35 cellular contexts compared by ENCODE assay signal in the genomic region with DNA sequence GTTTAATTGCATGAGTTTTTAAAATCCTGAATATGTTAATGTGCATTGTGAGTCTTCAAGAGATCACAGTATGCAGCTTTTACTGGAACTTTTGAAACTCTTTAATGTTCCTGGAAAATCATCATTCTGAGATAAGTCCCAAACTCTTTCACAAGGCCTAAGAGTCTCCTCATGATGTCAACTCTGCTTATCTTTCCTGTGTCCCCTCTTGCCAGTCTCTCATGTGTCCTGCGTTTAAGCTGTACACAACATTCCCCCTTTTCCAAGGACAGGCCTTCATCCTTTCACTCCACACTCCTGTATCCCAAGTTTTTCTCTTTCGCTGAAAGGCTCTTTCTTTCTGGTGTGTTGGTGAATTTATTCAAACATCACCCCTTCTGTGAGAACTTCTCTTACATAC.
"Had no signal": no experiment of that assay in that cellular context is flagged by ENCODE, and none has a peak within 500 bp of the region (broad histone marks: within the 10 kb centered on the region; RNA-seq: fewer than 3 reads in every experiment).

No MANE protein-coding gene starts in this region.

- H3K27ac ChIP-seq: KMS-11 had no signal

- DNase-seq: Karpas-422, Kasumi-1, MG63, MM.1S, MV-4-11, NCI-H1048, NCI-H1092, NCI-H1092 treated with DMSO at 0.1 percent for 48 hours, NCI-H1105, NCI-H1105 treated with DMSO at 0.1 percent for 48 hours, NCI-H1417, NCI-H1417 treated with DMSO at 0.1 percent for 48 hours, NCI-H1436, NCI-H1436 treated with DMSO at 0.1 percent for 48 hours, NCI-H146, NCI-H1694, NCI-H1694 treated with DMSO at 0.1 percent for 48 hours, NCI-H187, NCI-H187 treated with DMSO at 0.1 percent for 48 hours, NCI-H1930, NCI-H2029, NCI-H2029 treated with DMSO at 0.1 percent for 48 hours, NCI-H2081, NCI-H2081 treated with DMSO at 0.1 percent for 48 hours, NCI-H2107, NCI-H2171, NCI-H2171 treated with DMSO at 0.1 percent for 48 hours, NCI-H2227 treated with DMSO at 0.1 percent for 48 hours, NCI-H226, NCI-H345, NCI-H446, NCI-H446 treated with DMSO at 0.1 percent for 48 hours, NCI-H510A, NCI-H510A treated with DMSO at 0.1 percent for 48 hours had no signal

- H3K4me3 ChIP-seq: MG63 had no signal

- H3K4me2 ChIP-seq: KMS-11 had no signal

- H3K9me3 ChIP-seq: MG63 had no signal

- H3K9ac ChIP-seq: KMS-11 had no signal

- H3K36me3 ChIP-seq: MG63 had no signal

- H3K27me3 ChIP-seq: MG63 had no signal
